Comparison of ENCODE assay signal across 8 cellular contexts in the genomic region with DNA sequence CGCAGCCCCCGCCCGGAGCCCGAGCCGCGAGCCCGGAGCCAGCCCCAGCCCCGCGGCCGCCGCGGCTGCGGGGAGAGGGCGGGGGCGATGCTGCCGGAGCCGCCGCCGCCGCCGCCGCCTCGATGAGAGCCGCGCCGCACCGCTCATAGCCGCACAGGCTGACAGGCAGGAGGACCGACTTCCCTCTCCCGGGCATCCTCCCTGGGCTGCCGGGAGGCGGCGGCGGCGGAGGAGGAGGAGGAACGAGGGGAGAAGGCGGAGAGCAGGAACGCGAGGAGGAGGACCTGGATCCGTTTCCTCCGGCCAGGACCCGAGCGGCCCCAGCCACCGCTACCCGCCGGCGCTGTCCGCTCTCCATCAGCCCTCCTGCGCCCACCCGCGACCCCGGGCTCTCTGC. TPM values are rescaled to one million over a fixed set of nuclear protein-coding genes. Genes with fewer than 3 reads are reported as not detected.
DNase-seq lines count a peak whose midpoint lies in the region; ATAC-seq and TF ChIP-seq lines count a peak whose summit lies in the region.

No MANE protein-coding gene starts in this region.

- H4K20me1 ChIP-seq in mammary epithelial cell (ENCODE audit: insufficient read depth, low read length) = no peaks in the 10 kb centered on the region

- intact Hi-C loops in mammary epithelial cell (cut with micrococcal nuclease) (loop anchor here (10.0 kb wide), 1 partner anchor 379 kb away; no protein-coding TSS in a partner anchor), left colon (cut with DNase I, micrococcal nuclease) (no loop called here)

- H3K4me3 ChIP-seq in mammary epithelial cell (replicated peaks in 1 of 3; ENCODE audit: insufficient read depth in 1 of 3, low read depth in 2 of 3, low read length in 3 of 3) = peak overlapping the region; percentile 57 to 88 (median 66)

- peaks cover 26% of the 10 kb centered on the region for H3K4me1 ChIP-seq in mammary epithelial cell (ENCODE audit: insufficient read depth, low read length)

- H3K36me3 ChIP-seq in mammary epithelial cell (ENCODE audit: insufficient read depth, low read length) = no peaks in the 10 kb centered on the region

- H3K9ac ChIP-seq in mammary epithelial cell (ENCODE audit: insufficient read depth, low read length) = no peak overlapping the region

- peak overlapping the region; percentile 79 for H2AFZ ChIP-seq in mammary epithelial cell (ENCODE audit: low read depth, low read length)

- no peak for TF ChIP-seq CTCF in mammary epithelial cell (conservative IDR thresholded peaks at IDR 0.05 in 1 of 2, IDR thresholded peaks at IDR 0.05 in 1 of 2; ENCODE audit: extremely low read depth in 1 of 2, insufficient read depth in 1 of 2, low read depth in 1 of 2, low read length in 2 of 2)
- TF ChIP-seq CTCF in GM20000 (IDR thresholded peaks at IDR 0.05; ENCODE audit: extremely low read depth, missing control alignments) = no peak

- peak in 4 of 6 experiments; percentile 18 to 66 (median 30) for DNase-seq in stimulated activated naive CD4-positive, alpha-beta T cell (lab: John Stamatoyannopoulos, UW)
- DNase-seq in stimulated activated naive CD4-positive, alpha-beta T cell treated with Interleukin-2 at 50 U/mL for 16 hours (lab: John Stamatoyannopoulos, UW) = no peak
- peak; percentile 32 for DNase-seq in NCI-H2171 treated with DMSO at 0.1 percent for 48 hours (lab: John Stamatoyannopoulos, UW)
- DNase-seq in mammary epithelial cell = peak; percentile 55
- peak; percentile 34 to 39 for DNase-seq in left colon
- peak; percentile 27 to 29 for DNase-seq in stimulated activated naive CD8-positive, alpha-beta T cell treated with anti-CD3 and anti-CD28 coated beads, Interleukin-15, amount 100 ng/mL, for 72 hours
- DNase-seq in GM20000 (ENCODE audit: low spot score) = no peak

- CTCF ChIA-PET in mammary epithelial cell (lab: Charles Lee; ENCODE audit: low non-redundant PET) = no interaction called here

- WGBS in mammary epithelial cell (ENCODE audit: low coverage, missing lambda C conversion rate) = no CpG with 5 or more reads among the region's 52 CpGs

- no peaks in the 10 kb centered on the region for H3K9me3 Mint-ChIP-seq in stimulated activated naive CD8-positive, alpha-beta T cell treated with anti-CD3 and anti-CD28 coated beads, Interleukin-15, amount 100 ng/mL, for 72 hours

- dilution Hi-C loops in mammary epithelial cell (cut with HindIII; ENCODE audit: low sequenced_read_pairs) = no loop called here

- peaks cover 30% of the 10 kb centered on the region for H3K4me1 Mint-ChIP-seq in stimulated activated naive CD8-positive, alpha-beta T cell treated with anti-CD3 and anti-CD28 coated beads, Interleukin-15, amount 100 ng/mL, for 72 hours

- peaks cover 73% of the 10 kb centered on the region for H3K27me3 Mint-ChIP-seq in stimulated activated naive CD8-positive, alpha-beta T cell treated with anti-CD3 and anti-CD28 coated beads, Interleukin-15, amount 100 ng/mL, for 72 hours

- H3K27me3 ChIP-seq in mammary epithelial cell (ENCODE audit: insufficient read depth, low read length) = peaks cover 2% of the 10 kb centered on the region

- H3K9me3 ChIP-seq in mammary epithelial cell (replicated peaks; ENCODE audit: insufficient read depth, low read length) = no peaks in the 10 kb centered on the region

- H3K4me3 Mint-ChIP-seq in stimulated activated naive CD8-positive, alpha-beta T cell treated with anti-CD3 and anti-CD28 coated beads, Interleukin-15, amount 100 ng/mL, for 72 hours = peak overlapping the region; percentile 50 to 54

- no peak overlapping the region for H3K27ac ChIP-seq in mammary epithelial cell (ENCODE audit: insufficient read depth, low read depth, low read length)

- peak overlapping the region; percentile 100 for H3K4me2 ChIP-seq in mammary epithelial cell (ENCODE audit: insufficient read depth, low read depth, low read length)

- no TSS peak for BruUV-seq in mammary epithelial cell (replicated peaks; lab: Mats Ljungman, UMichigan)

- no peak overlapping the region for H3K27ac Mint-ChIP-seq in stimulated activated naive CD8-positive, alpha-beta T cell treated with anti-CD3 and anti-CD28 coated beads, Interleukin-15, amount 100 ng/mL, for 72 hours

- peak; percentile 37 for ATAC-seq in HG02642 (IDR thresholded peaks at IDR 0.05; ENCODE audit: poor library complexity, unreplicated experiment)
- ATAC-seq in left colon = peak; percentile 25
- ATAC-seq in stimulated activated naive CD8-positive, alpha-beta T cell treated with anti-CD3 and anti-CD28 coated beads, Interleukin-15, amount 100 ng/mL, for 72 hours = peak; percentile 49

- in situ Hi-C loops in mammary epithelial cell (cut with MboI; ENCODE audit: low sequenced_read_pairs in 2 of 2) = no loop called here

- peaks cover 14% of the 10 kb centered on the region for H3K79me2 ChIP-seq in mammary epithelial cell (ENCODE audit: insufficient read depth, low read length)

RNA-seq across cellular contexts. Expression of gene KLHL29, which starts 0.4 kb away (rescaled TPM):
- 10 to 100 TPM; 15.6 to 16.3 TPM for total RNA-seq in mammary epithelial cell
- polyA plus RNA-seq in mammary epithelial cell = 3.6 TPM
- 0.93 TPM for polyA minus RNA-seq in mammary epithelial cell
- 1 to 10 TPM; 2.9 to 4.6 TPM for total RNA-seq in left colon

Comparison
In these comparisons a context has a peak if more than half of its experiments do, and no peak if none do; other contexts are left out.
1. DNase-seq: peak in stimulated activated naive CD4-positive, alpha-beta T cell (4 of 6), NCI-H2171 treated with DMSO at 0.1 percent for 48 hours (single experiment), mammary epithelial cell (single experiment), left colon (2 of 2) and stimulated activated naive CD8-positive, alpha-beta T cell treated with anti-CD3 and anti-CD28 coated beads, Interleukin-15, amount 100 ng/mL, for 72 hours (2 of 2); none in stimulated activated naive CD4-positive, alpha-beta T cell treated with Interleukin-2 at 50 U/mL for 16 hours (single experiment) and GM20000 (single experiment).
2. Peak in every context shown above with its lines, with median percentiles within 50 percentile points of each other: ATAC-seq.